1 cellular context compared by ENCODE assay signal in the genomic region with DNA sequence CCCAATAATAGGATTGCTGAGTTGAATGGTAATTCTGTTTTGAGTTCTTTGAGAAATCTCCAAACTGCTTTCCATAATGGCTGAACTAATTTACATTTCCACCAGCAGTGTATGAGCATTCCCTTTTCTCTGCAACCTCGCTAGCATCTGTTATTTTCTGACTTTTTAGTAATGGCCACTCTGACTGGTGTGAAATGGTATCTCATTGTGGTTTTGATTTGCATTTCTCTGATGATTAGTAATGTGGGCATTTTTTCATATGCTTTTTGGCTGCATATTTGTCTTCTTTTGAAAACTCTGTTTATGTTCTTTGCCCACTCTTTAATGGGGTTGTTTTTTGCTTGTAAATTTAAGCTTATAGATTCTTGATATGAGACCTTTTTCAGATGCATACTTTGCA.
TF ChIP-seq lines count a peak whose summit lies in the region.

No MANE protein-coding gene starts in this region.

TF ChIP-seq in IMR-90, 13 proteins besides CTCF, POLR2A, EP300 and RAD21 (continued from another document):
- no peak for TF ChIP-seq ELK1 (IDR thresholded peaks at IDR 0.05; ENCODE audit: borderline replicate concordance, low read depth, low read length)
